In the genomic region with DNA sequence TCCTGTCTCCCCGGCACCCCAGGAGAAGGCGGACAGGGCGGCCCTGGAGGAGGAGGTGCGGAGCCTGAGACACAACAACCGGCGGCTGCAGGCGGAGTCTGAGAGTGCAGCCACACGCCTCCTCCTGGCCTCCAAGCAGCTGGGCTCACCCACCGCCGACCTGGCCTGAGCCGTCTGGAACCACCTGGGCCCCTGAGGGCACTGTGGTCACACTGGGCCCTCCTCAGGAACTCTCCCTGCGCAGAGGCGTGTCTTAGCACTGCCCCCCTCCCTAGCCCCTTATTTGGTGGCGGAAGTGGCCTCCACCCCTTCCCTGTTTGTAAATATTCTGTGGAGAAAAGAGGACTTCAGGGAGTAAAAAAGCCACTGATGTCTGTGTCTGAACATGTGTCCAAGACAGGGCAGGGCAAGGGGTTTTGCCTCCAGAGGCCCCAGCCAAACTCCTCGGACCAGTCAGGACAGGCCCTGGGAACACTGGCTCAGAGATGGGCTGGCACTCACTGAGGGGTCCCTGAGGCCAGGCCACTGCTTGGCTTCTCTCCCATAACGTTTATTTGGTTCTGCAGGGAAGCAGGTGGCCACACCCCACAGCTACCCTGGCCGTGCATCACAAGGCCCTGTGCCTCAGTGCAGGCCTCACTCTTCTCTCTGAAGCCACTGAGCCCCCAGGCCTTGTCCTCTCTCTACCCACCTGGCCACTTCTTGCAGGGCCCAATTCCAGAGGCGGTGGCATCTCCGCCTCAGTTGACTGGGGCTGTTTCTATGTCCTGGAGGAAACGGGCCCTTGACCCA, we compare ENCODE assay signal across 8 cellular contexts. TPM values are rescaled to one million over a fixed set of nuclear protein-coding genes. Genes with fewer than 3 reads are reported as not detected.
A peak's percentile ranks its signal among the peaks of the same experiment; 100 is the strongest.
DNase-seq lines count a peak whose midpoint lies in the region; ATAC-seq, FAIRE-seq and TF ChIP-seq lines count a peak whose summit lies in the region.

No MANE protein-coding gene starts in this region.

- H3K36me3 ChIP-seq in mesendoderm (ENCODE audit: control insufficient read depth, insufficient read depth, low read length) (no peaks in the 10 kb centered on the region), thymus (ENCODE audit: control insufficient read depth, insufficient read depth) (peaks cover 61% of the 10 kb centered on the region)

- no peak overlapping the region for H4K5ac ChIP-seq in mesendoderm (ENCODE audit: low read length)

- H4K8ac ChIP-seq in mesendoderm (ENCODE audit: low read depth, low read length) = no peak overlapping the region

- no peak for ATAC-seq in activated naive CD4-positive, alpha-beta T cell treated with anti-CD3 and anti-CD28 coated beads, Interleukin-2, amount 50 U/mL, for 72 hours
- ATAC-seq in activated T-helper 17 cell treated with anti-CD3 and anti-CD28 coated beads, Interleukin-2, amount 50 U/mL, for 72 hours (replicated peaks) = no peak
- ATAC-seq in HG02852 (IDR thresholded peaks at IDR 0.05; ENCODE audit: unreplicated experiment) = no peak

- peak overlapping the region; percentile 78 for H3K4me3 Mint-ChIP-seq in activated T-helper 17 cell treated with anti-CD3 and anti-CD28 coated beads, Interleukin-2, amount 50 U/mL, for 72 hours

- H3K27me3 ChIP-seq in mesendoderm (ENCODE audit: insufficient read depth, low read length, poor library complexity) = no peaks in the 10 kb centered on the region
- H3K27me3 ChIP-seq in thymus (ENCODE audit: control insufficient read depth, insufficient read depth) = no peaks in the 10 kb centered on the region

- H2BK15ac ChIP-seq in mesendoderm (replicated peaks; ENCODE audit: low read depth) = no peak overlapping the region

- no peak overlapping the region for H3K4me2 ChIP-seq in mesendoderm (ENCODE audit: low read length)

- TF ChIP-seq CTCF in D721Med (IDR thresholded peaks at IDR 0.05; ENCODE audit: insufficient read depth, missing control alignments) = no peak

- no peak for FAIRE-seq in D721Med (lab: Jason Lieb, UNC)

- no peak overlapping the region for H2BK120ac ChIP-seq in mesendoderm (ENCODE audit: low read depth, low read length)

- no peaks in the 10 kb centered on the region for H3K79me2 ChIP-seq in mesendoderm (ENCODE audit: control insufficient read depth, insufficient read depth, low read length)

- H3K4me1 Mint-ChIP-seq in activated T-helper 17 cell treated with anti-CD3 and anti-CD28 coated beads, Interleukin-2, amount 50 U/mL, for 72 hours = peaks cover 25% of the 10 kb centered on the region

- H2AK5ac ChIP-seq in mesendoderm (ENCODE audit: low read length) = no peak overlapping the region

- no peaks in the 10 kb centered on the region for H3K9me3 Mint-ChIP-seq in activated naive CD4-positive, alpha-beta T cell treated with anti-CD3 and anti-CD28 coated beads, Interleukin-2, amount 50 U/mL, for 72 hours
- no peaks in the 10 kb centered on the region for H3K9me3 Mint-ChIP-seq in activated T-helper 17 cell treated with anti-CD3 and anti-CD28 coated beads, Interleukin-2, amount 50 U/mL, for 72 hours

- H3K9me3 ChIP-seq in thymus (ENCODE audit: control insufficient read depth) = no peaks in the 10 kb centered on the region

- H3K56ac ChIP-seq in mesendoderm (ENCODE audit: low read length) = no peak overlapping the region

- no peak overlapping the region for H3K18ac ChIP-seq in mesendoderm (ENCODE audit: low read length)

- WGBS in mesendoderm (ENCODE audit: extremely low coverage, insufficient coverage, low lambda C conversion rate) = no CpG with 5 or more reads among the region's 20 CpGs
- WGBS in thymus = 91% methylated on average over 20 of the region's 20 CpGs

- no peaks in the 10 kb centered on the region for H3K27me3 Mint-ChIP-seq in activated T-helper 17 cell treated with anti-CD3 and anti-CD28 coated beads, Interleukin-2, amount 50 U/mL, for 72 hours

- H3K79me1 ChIP-seq in mesendoderm (ENCODE audit: low read length) = no peaks in the 10 kb centered on the region

- H3K4me3 ChIP-seq in mesendoderm (ENCODE audit: low read length) = no peak overlapping the region
- H3K4me3 ChIP-seq in thymus (ENCODE audit: low read length) = no peak overlapping the region

- no peak overlapping the region for H3K4ac ChIP-seq in mesendoderm (ENCODE audit: low read depth, low read length)

- H3K23ac ChIP-seq in mesendoderm (ENCODE audit: low read length) = no peak overlapping the region

- DNase-seq in activated naive CD4-positive, alpha-beta T cell treated with anti-CD3 and anti-CD28 coated beads, Interleukin-2, amount 50 U/mL, for 72 hours (ENCODE audit: low spot score in 2 of 2) = no peak
- no peak for DNase-seq in activated naive CD4-positive, alpha-beta T cell (lab: John Stamatoyannopoulos, UW)
- DNase-seq in mesendoderm = peak; percentile 21
- DNase-seq in D721Med (ENCODE audit: insufficient read length, low spot score) = no peak
- no peak for DNase-seq in NCI-H1092 (lab: John Stamatoyannopoulos, UW)

- H3K27ac ChIP-seq in mesendoderm (ENCODE audit: low read depth, low read length) (no peak overlapping the region), thymus (ENCODE audit: low read depth) (peak overlapping the region; percentile 64)

- peaks cover 2% of the 10 kb centered on the region for H3K4me1 ChIP-seq in mesendoderm (ENCODE audit: control insufficient read depth, low read depth, low read length)
- H3K4me1 ChIP-seq in thymus (ENCODE audit: control insufficient read depth, insufficient read depth, low read length) = peaks cover 9% of the 10 kb centered on the region

- no peak overlapping the region for H2BK5ac ChIP-seq in mesendoderm (ENCODE audit: low read length)

- no peak overlapping the region for H3K9ac ChIP-seq in mesendoderm (ENCODE audit: low read length)

- H3K36me3 Mint-ChIP-seq in activated naive CD4-positive, alpha-beta T cell treated with anti-CD3 and anti-CD28 coated beads, Interleukin-2, amount 50 U/mL, for 72 hours = no peaks in the 10 kb centered on the region
- peaks cover 86% of the 10 kb centered on the region for H3K36me3 Mint-ChIP-seq in activated T-helper 17 cell treated with anti-CD3 and anti-CD28 coated beads, Interleukin-2, amount 50 U/mL, for 72 hours (ENCODE audit: low read depth)

- H3K27ac Mint-ChIP-seq in activated naive CD4-positive, alpha-beta T cell treated with anti-CD3 and anti-CD28 coated beads, Interleukin-2, amount 50 U/mL, for 72 hours = peak overlapping the region; percentile 40 to 96
- peak overlapping the region; percentile 87 for H3K27ac Mint-ChIP-seq in activated T-helper 17 cell treated with anti-CD3 and anti-CD28 coated beads, Interleukin-2, amount 50 U/mL, for 72 hours

RNA-seq across cellular contexts. Expression of a gene that starts 12.0 kb away (rescaled TPM):
- 10 to 100 TPM; 81.7 to 97.8 TPM for total RNA-seq in activated naive CD4-positive, alpha-beta T cell treated with anti-CD3 and anti-CD28 coated beads, Interleukin-2, amount 50 U/mL, for 72 hours
- total RNA-seq in activated T-helper 17 cell treated with anti-CD3 and anti-CD28 coated beads, Interleukin-2, amount 50 U/mL, for 72 hours = 100 to 1,000 TPM in 1 of 2 donors, 10 to 100 TPM in 1; 82.5 to 150 TPM
- 19.9 TPM for polyA plus RNA-seq in mesendoderm (2013, experiment 1 of 2)
- 22.4 TPM for polyA plus RNA-seq in mesendoderm (2013, experiment 2 of 2)
- 41.9 TPM for polyA plus RNA-seq in thymus

RNA-seq across cellular contexts. Expression of a gene that starts 12.8 kb away (rescaled TPM):
- 100 to 1,000 TPM; 185 to 203 TPM for total RNA-seq in activated naive CD4-positive, alpha-beta T cell treated with anti-CD3 and anti-CD28 coated beads, Interleukin-2, amount 50 U/mL, for 72 hours
- total RNA-seq in activated T-helper 17 cell treated with anti-CD3 and anti-CD28 coated beads, Interleukin-2, amount 50 U/mL, for 72 hours = 100 to 1,000 TPM; 135 to 144 TPM
- 36.3 TPM for polyA plus RNA-seq in mesendoderm (2013, experiment 1 of 2)
- 38.3 TPM for polyA plus RNA-seq in mesendoderm (2013, experiment 2 of 2)
- 153 TPM for polyA plus RNA-seq in thymus

RNA-seq across cellular contexts. Expression of a gene that starts 35.2 kb away (rescaled TPM):
- total RNA-seq in activated naive CD4-positive, alpha-beta T cell treated with anti-CD3 and anti-CD28 coated beads, Interleukin-2, amount 50 U/mL, for 72 hours = 10 to 100 TPM; 34.8 to 48.1 TPM
- 10 to 100 TPM; 20.8 to 39.1 TPM for total RNA-seq in activated T-helper 17 cell treated with anti-CD3 and anti-CD28 coated beads, Interleukin-2, amount 50 U/mL, for 72 hours
- 16.1 TPM for polyA plus RNA-seq in mesendoderm (2013, experiment 1 of 2)
- polyA plus RNA-seq in mesendoderm (2013, experiment 2 of 2) = 16.3 TPM
- 23.4 TPM for polyA plus RNA-seq in thymus

RNA-seq across cellular contexts. Expression of a gene that starts 36.7 kb away (rescaled TPM):
- total RNA-seq in activated naive CD4-positive, alpha-beta T cell treated with anti-CD3 and anti-CD28 coated beads, Interleukin-2, amount 50 U/mL, for 72 hours = 10 to 100 TPM; 73.6 to 76.5 TPM
- total RNA-seq in activated T-helper 17 cell treated with anti-CD3 and anti-CD28 coated beads, Interleukin-2, amount 50 U/mL, for 72 hours = 10 to 100 TPM; 64.9 to 83.2 TPM
- 21.4 TPM for polyA plus RNA-seq in mesendoderm (2013, experiment 1 of 2)
- 21.4 TPM for polyA plus RNA-seq in mesendoderm (2013, experiment 2 of 2)
- 61.0 TPM for polyA plus RNA-seq in thymus

RNA-seq across cellular contexts. Expression of a gene that starts 55.1 kb away (rescaled TPM):
- under 1 TPM; 0.66 to 0.74 TPM for total RNA-seq in activated naive CD4-positive, alpha-beta T cell treated with anti-CD3 and anti-CD28 coated beads, Interleukin-2, amount 50 U/mL, for 72 hours
- total RNA-seq in activated T-helper 17 cell treated with anti-CD3 and anti-CD28 coated beads, Interleukin-2, amount 50 U/mL, for 72 hours = under 1 TPM; 0.52 to 0.79 TPM
- not detected for polyA plus RNA-seq in mesendoderm (2013, experiment 1 of 2)
- polyA plus RNA-seq in mesendoderm (2013, experiment 2 of 2) = 0.04 TPM
- polyA plus RNA-seq in thymus = 3.8 TPM
